ENCODE assay signal across 12 cellular contexts in the genomic region with DNA sequence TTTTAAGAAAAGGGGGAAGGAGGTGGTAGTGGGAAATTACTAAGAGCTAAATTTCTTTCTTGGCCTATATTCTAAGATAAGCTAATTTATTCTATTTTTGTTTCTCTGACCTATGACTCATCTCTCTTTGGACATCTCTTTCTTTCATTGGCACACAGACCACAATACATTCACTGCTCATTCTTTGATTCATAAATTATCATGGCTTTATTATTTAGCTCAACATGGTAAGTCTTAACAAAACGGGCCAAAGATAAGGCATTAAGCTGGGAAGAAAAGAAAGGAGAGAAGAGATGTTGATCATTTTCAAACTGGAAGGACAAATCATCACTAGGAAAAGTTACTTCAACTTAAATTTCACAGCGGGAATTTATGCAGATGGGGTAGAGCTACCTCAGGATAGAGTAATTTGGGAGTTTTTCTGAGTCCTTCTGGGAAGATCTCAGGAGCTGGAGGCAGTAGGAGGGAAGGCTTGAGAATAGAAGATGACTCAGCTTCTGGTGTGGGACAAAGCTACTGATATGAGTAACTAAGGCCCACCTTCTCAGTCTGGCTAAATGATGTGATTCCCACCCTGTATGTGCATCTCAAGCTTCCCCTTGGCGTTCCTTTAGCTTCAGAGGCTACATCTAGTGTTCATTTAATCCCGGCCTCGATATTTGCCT. TPM values are rescaled to one million over a fixed set of nuclear protein-coding genes. Genes with fewer than 3 reads are reported as not detected.
DNase-seq lines count a peak whose midpoint lies in the region; ATAC-seq and TF ChIP-seq lines count a peak whose summit lies in the region.
"Had no signal": no experiment of that assay in that cellular context is flagged by ENCODE, and none has a peak within 500 bp of the region (broad histone marks: within the 10 kb centered on the region; RNA-seq: fewer than 3 reads in every experiment).

No MANE protein-coding gene starts in this region.

- H3K36me3 Mint-ChIP-seq in MCF 10A (ENCODE audit: insufficient read depth, unreplicated experiment), result no peaks in the 10 kb centered on the region

- H3K27ac Mint-ChIP-seq in MCF 10A (ENCODE audit: low read depth, unreplicated experiment), result peak overlapping the region; percentile 32

- H3K4me3 Mint-ChIP-seq in MCF 10A (ENCODE audit: unreplicated experiment), result no peak overlapping the region

- DNase-seq in MCF 10A (ENCODE audit: unreplicated experiment), result peak; percentile 61
- no peak for DNase-seq in breast epithelium (ENCODE audit: low spot score in 2 of 2)
- DNase-seq in OCI-M1 (lab: John Stamatoyannopoulos, UW), result peak; percentile 39
- peak; percentile 86 for DNase-seq in fibroblast of mammary gland (ENCODE audit: low read depth)
- DNase-seq in heart right ventricle, result no peak
- DNase-seq in activated CD4-positive, alpha-beta T cell treated with anti-CD3 and anti-CD28 coated beads for 48 hours, result no peak
- no peak for DNase-seq in NCI-H748 (lab: John Stamatoyannopoulos, UW; ENCODE audit: unreplicated experiment)
- no peak for DNase-seq in NCI-H2081 (lab: John Stamatoyannopoulos, UW)
- DNase-seq: ACHN, esophagus squamous epithelium, GOT3, SJCRH30 had no signal

- no peaks in the 10 kb centered on the region for H3K27me3 ChIP-seq in breast epithelium
- H3K27me3 ChIP-seq in heart right ventricle, result peaks cover 0 to 15% (median 8%) of the 10 kb centered on the region in 7 donors
- H3K27me3 ChIP-seq: SJCRH30 had no signal

- WGBS in heart right ventricle, 2 donors, result 83 to 88% methylated on average over 5 of the region's 5 CpGs

- no peak overlapping the region for H3K27ac ChIP-seq in breast epithelium
- H3K27ac ChIP-seq in heart right ventricle, result no peak overlapping the region
- H3K27ac ChIP-seq: esophagus squamous epithelium, SJCRH30 had no signal

- H3K4me1 Mint-ChIP-seq in MCF 10A (ENCODE audit: insufficient read depth, unreplicated experiment), result peaks cover 47% of the 10 kb centered on the region

- POLR2A ChIA-PET in MCF 10A (lab: Yijun Ruan, JAX), result interaction anchor here (0.6 to 1.6 kb wide), 5 partner anchors 9 to 755 kb away, joined by 3 to 11 read pairs (median 3); no protein-coding TSS in a partner anchor

- TF ChIP-seq CTCF in MCF 10A (IDR thresholded peaks at IDR 0.05; ENCODE audit: unreplicated experiment) (no peak), breast epithelium (IDR thresholded peaks at IDR 0.05) (no peak), fibroblast of mammary gland (conservative IDR thresholded peaks at IDR 0.05; ENCODE audit: control insufficient read depth, insufficient read depth, low read depth, low read length) (no peak), heart right ventricle (IDR thresholded peaks at IDR 0.05) (no peak)

- ATAC-seq in heart right ventricle, result no peak

- intact Hi-C loops in MCF 10A (cut with micrococcal nuclease) (no loop called here), breast epithelium (cut with DNase I; ENCODE audit: low total_unique reads) (no loop called here), heart right ventricle (cut with DNase I) (no loop called here)

- CTCF ChIA-PET in MCF 10A (lab: Yijun Ruan, JAX), result interaction anchor here (0.5 to 1.9 kb wide), 4 partner anchors 9 to 811 kb away, joined by 3 to 10 read pairs (median 4); no protein-coding TSS in a partner anchor

- no peaks in the 10 kb centered on the region for H3K4me1 ChIP-seq in breast epithelium
- H3K4me1 ChIP-seq in heart right ventricle, result peaks cover 0 to 30% (median 0%) of the 10 kb centered on the region in 9 donors
- H3K4me1 ChIP-seq: esophagus squamous epithelium, SJCRH30 had no signal

- H3K9me3 Mint-ChIP-seq in MCF 10A (ENCODE audit: unreplicated experiment), result peaks cover 4% of the 10 kb centered on the region

- H3K9me3 ChIP-seq in breast epithelium (no peaks in the 10 kb centered on the region), heart right ventricle (no peaks in the 10 kb centered on the region)
- H3K9me3 ChIP-seq: esophagus squamous epithelium, SJCRH30 had no signal

- no peaks in the 10 kb centered on the region for H3K27me3 Mint-ChIP-seq in MCF 10A (ENCODE audit: insufficient read depth, unreplicated experiment)

- no peak for TF ChIP-seq POLR2A in breast epithelium (IDR thresholded peaks at IDR 0.05)

- H3K4me3 ChIP-seq in breast epithelium (no peak overlapping the region), fibroblast of mammary gland (ENCODE audit: control insufficient read depth, low read depth, low read length) (no peak overlapping the region), heart right ventricle (no peak overlapping the region)
- H3K4me3 ChIP-seq: esophagus squamous epithelium, SJCRH30 had no signal

- BruUV-seq in MCF 10A (replicated peaks; lab: Mats Ljungman, UMichigan), result no TSS peak

- H3K36me3 ChIP-seq in breast epithelium (no peaks in the 10 kb centered on the region), heart right ventricle (no peaks in the 10 kb centered on the region)
- H3K36me3 ChIP-seq: esophagus squamous epithelium, SJCRH30 had no signal

RNA-seq across cellular contexts. Expression of gene ALCAM, which starts 7.5 kb away (rescaled TPM):
- 98.4 and 112 TPM in 2 replicates for total RNA-seq in MCF 10A (2022)
- total RNA-seq in breast epithelium, result 100 to 1,000 TPM in 2 of 3 donors, 10 to 100 TPM in 1; 20.3 to 223 (median 118) TPM
- 10 to 100 TPM in 2 of 10 donors, 1 to 10 TPM in 8; 1.8 to 23.9 (median 3.6) TPM for total RNA-seq in heart right ventricle
- 1 to 10 TPM; 1.3 to 4.3 TPM for polyA plus RNA-seq in heart right ventricle

Comparison
In these comparisons a context has a peak if more than half of its experiments do, and no peak if none do; other contexts are left out.
1. DNase-seq: peak in MCF 10A (single experiment), OCI-M1 (single experiment) and fibroblast of mammary gland (single experiment); none in breast epithelium (0 of 2), heart right ventricle (0 of 2), activated CD4-positive, alpha-beta T cell treated with anti-CD3 and anti-CD28 coated beads for 48 hours (single experiment), NCI-H748 (single experiment) and NCI-H2081 (0 of 2).